Comparison of ENCODE assay signal across 14 cellular contexts in the genomic region with DNA sequence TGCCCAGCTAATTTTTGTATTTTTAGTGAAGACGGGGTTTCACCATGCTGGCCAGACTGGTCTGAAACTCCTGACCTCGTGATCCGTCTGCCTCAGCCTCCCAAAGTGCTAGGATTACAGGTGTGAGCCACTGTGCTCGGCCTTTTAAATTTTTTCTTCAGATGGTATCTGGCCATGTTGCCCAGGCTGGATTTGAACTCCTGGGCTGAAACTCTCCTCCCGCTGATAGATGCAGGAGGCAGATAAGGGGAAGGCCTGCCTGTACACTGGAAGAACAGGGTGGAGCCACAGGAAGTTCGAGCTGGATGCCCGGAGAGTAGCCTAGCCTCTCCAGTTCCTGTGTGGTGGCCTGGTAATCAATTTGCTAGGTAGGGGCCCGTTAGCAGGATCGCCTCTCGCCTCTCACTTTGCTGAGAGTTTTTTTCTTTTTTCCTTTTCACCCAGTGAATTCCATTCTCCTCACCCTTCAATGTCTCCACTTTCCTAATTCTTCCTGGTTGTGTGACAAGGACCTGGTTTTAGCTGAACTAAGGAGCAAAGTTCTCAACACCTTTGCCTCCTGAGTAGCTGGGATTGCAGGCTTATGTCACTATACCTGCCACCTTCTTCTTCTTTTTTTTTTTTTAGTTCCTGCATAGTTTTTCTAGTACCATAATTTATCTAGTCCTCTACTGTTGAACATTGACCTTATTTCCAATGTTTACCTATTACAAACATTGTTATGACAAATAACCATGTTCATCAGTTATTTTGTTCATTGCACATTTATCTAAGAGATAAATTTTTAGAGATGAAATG. TPM values are rescaled to one million over a fixed set of nuclear protein-coding genes. Genes with fewer than 3 reads are reported as not detected.
DNase-seq lines count a peak whose midpoint lies in the region; ATAC-seq and TF ChIP-seq lines count a peak whose summit lies in the region.
"Had no signal": no experiment of that assay in that cellular context is flagged by ENCODE, and none has a peak within 500 bp of the region (broad histone marks: within the 10 kb centered on the region; RNA-seq: fewer than 3 reads in every experiment).

No MANE protein-coding gene starts in this region.

- CTCF ChIA-PET in mammary epithelial cell (lab: Charles Lee; ENCODE audit: low non-redundant PET): no interaction called here
- CTCF ChIA-PET in MCF 10A (lab: Yijun Ruan, JAX): interaction anchor here (0.6 to 1.6 kb wide), 3 partner anchors 30 to 177 kb away, joined by 3 to 5 read pairs (median 4); no protein-coding TSS in a partner anchor

- H3K27me3 ChIP-seq in mammary epithelial cell (ENCODE audit: insufficient read depth, low read length): no peaks in the 10 kb centered on the region
- H3K27me3 ChIP-seq in smooth muscle cell (ENCODE audit: low read depth): no peaks in the 10 kb centered on the region
- H3K27me3 ChIP-seq in aorta (ENCODE audit: control insufficient read depth in 1 of 2, insufficient read depth in 2 of 2, low read length in 1 of 2): no peaks in the 10 kb centered on the region

- H3K79me2 ChIP-seq in mammary epithelial cell (ENCODE audit: insufficient read depth, low read length) (no peaks in the 10 kb centered on the region), smooth muscle cell (ENCODE audit: low read depth) (no peaks in the 10 kb centered on the region)

- dilution Hi-C loops in mammary epithelial cell (cut with HindIII; ENCODE audit: low sequenced_read_pairs): no loop called here

- no peak overlapping the region for H3K9ac ChIP-seq in mammary epithelial cell (ENCODE audit: insufficient read depth, low read length)
- no peak overlapping the region for H3K9ac ChIP-seq in smooth muscle cell (ENCODE audit: low read depth)

- H3K9me3 ChIP-seq in mammary epithelial cell (replicated peaks; ENCODE audit: insufficient read depth, low read length): no peaks in the 10 kb centered on the region
- H3K9me3 ChIP-seq in mucosa of descending colon: no peaks in the 10 kb centered on the region
- H3K9me3 ChIP-seq in smooth muscle cell (replicated peaks; ENCODE audit: low read depth): no peaks in the 10 kb centered on the region
- H3K9me3 ChIP-seq in aorta (ENCODE audit: control insufficient read depth, low read length): no peaks in the 10 kb centered on the region
- H3K9me3 ChIP-seq: HAP-1 had no signal

- no peaks in the 10 kb centered on the region for H3K27me3 Mint-ChIP-seq in MCF 10A (ENCODE audit: insufficient read depth, unreplicated experiment)

- H3K4me3 ChIP-seq in mammary epithelial cell (replicated peaks in 1 of 3; ENCODE audit: insufficient read depth in 1 of 3, low read depth in 2 of 3, low read length in 3 of 3) (no peak overlapping the region), mucosa of descending colon (no peak overlapping the region), smooth muscle cell (no peak overlapping the region), aorta (ENCODE audit: low read length in 2 of 2) (no peak overlapping the region)
- H3K4me3 ChIP-seq: HAP-1 had no signal

- H3K27ac Mint-ChIP-seq in MCF 10A (ENCODE audit: low read depth, unreplicated experiment): no peak overlapping the region

- H3K36me3 Mint-ChIP-seq in MCF 10A (ENCODE audit: insufficient read depth, unreplicated experiment): no peaks in the 10 kb centered on the region

- H3K27ac ChIP-seq in mammary epithelial cell (ENCODE audit: insufficient read depth, low read depth, low read length) (no peak overlapping the region), smooth muscle cell (ENCODE audit: low read depth) (no peak overlapping the region), aorta (ENCODE audit: low read depth in 1 of 2, low read length in 2 of 2) (no peak overlapping the region)
- H3K27ac ChIP-seq: C4-2B had no signal

- intact Hi-C loops in mammary epithelial cell (cut with micrococcal nuclease) (no loop called here), MCF 10A (cut with micrococcal nuclease) (no loop called here), mucosa of descending colon (cut with DNase I, micrococcal nuclease) (no loop called here), aorta (cut with DNase I) (no loop called here)

- H3K4me2 ChIP-seq in mammary epithelial cell (ENCODE audit: insufficient read depth, low read depth, low read length) (no peak overlapping the region), smooth muscle cell (no peak overlapping the region)

- peaks cover 16% of the 10 kb centered on the region for H3K4me1 ChIP-seq in mammary epithelial cell (ENCODE audit: insufficient read depth, low read length)
- H3K4me1 ChIP-seq in mucosa of descending colon (ENCODE audit: low read depth): peaks cover 8% of the 10 kb centered on the region
- H3K4me1 ChIP-seq in smooth muscle cell (ENCODE audit: low read depth): no peaks in the 10 kb centered on the region
- H3K4me1 ChIP-seq in aorta (ENCODE audit: control insufficient read depth in 1 of 2, insufficient read depth in 2 of 2, low read length in 2 of 2): no peaks in the 10 kb centered on the region
- H3K4me1 ChIP-seq: HAP-1 had no signal

- H2AFZ ChIP-seq in mammary epithelial cell (ENCODE audit: low read depth, low read length): peak overlapping the region; percentile 71
- H2AFZ ChIP-seq in smooth muscle cell (ENCODE audit: low read depth): no peak overlapping the region

- DNase-seq in mammary epithelial cell (no peak), MCF 10A (ENCODE audit: unreplicated experiment) (no peak), islet precursor cell (peak; percentile 61), mucosa of descending colon (peak in 2 of 3 donors; percentile 36 to 38), smooth muscle cell (lab: John Stamatoyannopoulos, UW; ENCODE audit: unreplicated experiment) (no peak), NCI-H2081 treated with DMSO at 0.1 percent for 48 hours (lab: John Stamatoyannopoulos, UW) (no peak), aorta (no peak)
- DNase-seq: DMS153, NCI-H1436 treated with DMSO at 0.1 percent for 48 hours, NCI-H2081, NCI-H524 had no signal

- no peaks in the 10 kb centered on the region for H3K9me3 Mint-ChIP-seq in MCF 10A (ENCODE audit: unreplicated experiment)

- in situ Hi-C loops in mammary epithelial cell (cut with MboI; ENCODE audit: low sequenced_read_pairs in 2 of 2): no loop called here

- 95% methylated on average over 10 of the region's 10 CpGs for WGBS in mammary epithelial cell (ENCODE audit: low coverage, missing lambda C conversion rate)
- 83% methylated on average over 10 of the region's 10 CpGs for WGBS in smooth muscle cell (ENCODE audit: low lambda C conversion rate)
- 89 to 94% methylated on average over 10 of the region's 10 CpGs for WGBS in aorta, 2 donors

- POLR2A ChIA-PET in MCF 10A (lab: Yijun Ruan, JAX): no interaction called here

- peaks cover 6% of the 10 kb centered on the region for H3K4me1 Mint-ChIP-seq in MCF 10A (ENCODE audit: insufficient read depth, unreplicated experiment)

- TF ChIP-seq CTCF in mammary epithelial cell (conservative IDR thresholded peaks at IDR 0.05 in 1 of 2, IDR thresholded peaks at IDR 0.05 in 1 of 2; ENCODE audit: extremely low read depth in 1 of 2, insufficient read depth in 1 of 2, low read depth in 1 of 2, low read length in 2 of 2) (no peak), MCF 10A (IDR thresholded peaks at IDR 0.05; ENCODE audit: unreplicated experiment) (no peak), mucosa of descending colon (IDR thresholded peaks at IDR 0.05) (no peak), smooth muscle cell (IDR thresholded peaks at IDR 0.05; ENCODE audit: borderline replicate concordance, insufficient read depth, poor library complexity, severe bottlenecking) (no peak)

- BruUV-seq in mammary epithelial cell (replicated peaks; lab: Mats Ljungman, UMichigan): no TSS peak
- no TSS peak for BruUV-seq in MCF 10A (replicated peaks; lab: Mats Ljungman, UMichigan)

- H4K20me1 ChIP-seq in mammary epithelial cell (ENCODE audit: insufficient read depth, low read length) (no peaks in the 10 kb centered on the region), smooth muscle cell (ENCODE audit: low read depth) (no peaks in the 10 kb centered on the region)

- ATAC-seq in mucosa of descending colon (peak; percentile 82), HG02610 (IDR thresholded peaks at IDR 0.05; ENCODE audit: unreplicated experiment) (no peak), aorta (ENCODE audit: low FRiP score) (no peak)

- no peaks in the 10 kb centered on the region for H3F3A ChIP-seq in smooth muscle cell (ENCODE audit: low read depth)

- no peaks in the 10 kb centered on the region for H3K36me3 ChIP-seq in mammary epithelial cell (ENCODE audit: insufficient read depth, low read length)
- H3K36me3 ChIP-seq in mucosa of descending colon (ENCODE audit: low read depth): no peaks in the 10 kb centered on the region
- no peaks in the 10 kb centered on the region for H3K36me3 ChIP-seq in smooth muscle cell (ENCODE audit: low read depth)
- no peaks in the 10 kb centered on the region for H3K36me3 ChIP-seq in aorta (ENCODE audit: control insufficient read depth in 1 of 2, insufficient read depth in 2 of 2, low read length in 1 of 2)
- H3K36me3 ChIP-seq: HAP-1 had no signal

- H3K4me3 Mint-ChIP-seq in MCF 10A (ENCODE audit: unreplicated experiment): no peak overlapping the region

RNA-seq across cellular contexts. Expression of gene ITCH, which starts 19.4 kb away (rescaled TPM):
- total RNA-seq in mammary epithelial cell: 100 to 1,000 TPM in 1 of 2 donors, 10 to 100 TPM in 1; 91.4 to 127 TPM
- 25.0 TPM for polyA plus RNA-seq in mammary epithelial cell
- 52.5 TPM for polyA minus RNA-seq in mammary epithelial cell
- total RNA-seq in MCF 10A (2022): 57.3 and 68.3 TPM in 2 replicates
- 10 to 100 TPM; 60.0 to 81.0 (median 75.0) TPM for total RNA-seq in mucosa of descending colon
- 96.7 and 102 TPM in 2 replicates for total RNA-seq in smooth muscle cell
- 21.9 and 22.7 TPM in 2 replicates for polyA plus RNA-seq in smooth muscle cell
- 10 to 100 TPM; 60.5 to 66.2 TPM for total RNA-seq in aorta
- polyA plus RNA-seq in aorta: 10 to 100 TPM; 11.7 to 13.1 TPM

RNA-seq across cellular contexts. Expression of gene AHCY, which starts 40.5 kb away (rescaled TPM):
- total RNA-seq in mammary epithelial cell: 100 to 1,000 TPM; 258 to 274 TPM
- 504 TPM for polyA plus RNA-seq in mammary epithelial cell
- polyA minus RNA-seq in mammary epithelial cell: 615 TPM
- total RNA-seq in MCF 10A (2022): 101 and 175 TPM in 2 replicates
- total RNA-seq in mucosa of descending colon: 10 to 100 TPM; 71.5 to 98.6 (median 74.3) TPM
- 58.3 and 73.8 TPM in 2 replicates for total RNA-seq in smooth muscle cell
- polyA plus RNA-seq in smooth muscle cell: 36.2 and 39.4 TPM in 2 replicates
- 10 to 100 TPM; 31.8 to 37.9 TPM for total RNA-seq in aorta
- 10 to 100 TPM; 38.1 to 53.0 TPM for polyA plus RNA-seq in aorta

Comparison
In these comparisons a context has a peak if more than half of its experiments do, and no peak if none do; other contexts are left out.
1. DNase-seq: peak in islet precursor cell (single experiment) and mucosa of descending colon (2 of 3); none in mammary epithelial cell (single experiment), MCF 10A (single experiment), smooth muscle cell (single experiment), NCI-H2081 treated with DMSO at 0.1 percent for 48 hours (single experiment) and aorta (0 of 2).